In genomic region chr2:184039493-184039892, GRCh38 we compare ENCODE assay signal across 1 cellular context.
TF ChIP-seq lines count a peak whose summit lies in the region.

No MANE protein-coding gene starts in this region.

TF ChIP-seq in SK-N-SH, 30 proteins besides CTCF, POLR2A, EP300 and RAD21 (continued from another document):
- TF ChIP-seq IRF3 (IDR thresholded peaks at IDR 0.05; ENCODE audit: low read depth, low read length) (no peak), FOXM1 (IDR thresholded peaks at IDR 0.05; ENCODE audit: low read depth) (no peak), POLR2AphosphoS5 (IDR thresholded peaks at IDR 0.05; ENCODE audit: low read depth, low read length) (no peak), ZBTB33 (IDR thresholded peaks at IDR 0.05; ENCODE audit: borderline replicate concordance, low read depth) (no peak), TCF12 (IDR thresholded peaks at IDR 0.05) (peak; percentile 12; the same call in 1 of the 2 replicates), MEF2A (IDR thresholded peaks at IDR 0.05; ENCODE audit: borderline replicate concordance, low read depth) (no peak), TEAD4 (IDR thresholded peaks at IDR 0.05; ENCODE audit: borderline replicate concordance, insufficient read depth) (0 out of 2 replicates have a peak, but pooled peaks have one; percentile 19)
TF ChIP-seq in SK-N-SH: peak in this region for 4.
